Comparison of ENCODE assay signal across 1 cellular context in genomic region chr17:215563-216478, GRCh38.
TF ChIP-seq lines count a peak whose summit lies in the region.

No MANE protein-coding gene starts in this region.

TF ChIP-seq in HEK293, 187 proteins besides CTCF, POLR2A, EP300 and RAD21 (continued from another document):
- TF ChIP-seq PATZ1 (tag by site-specific recombination; IDR thresholded peaks at IDR 0.05) (0 out of 2 replicates have a peak, but pooled peaks have one; percentile 12), GLIS1 (tag by site-specific recombination; IDR thresholded peaks at IDR 0.05) (peak; percentile 11; the same call in 1 of the 2 replicates), KLF17 (tag by site-specific recombination; IDR thresholded peaks at IDR 0.05) (peak; percentile 25; the same call in 1 of the 2 replicates), ZIC2 (tag by site-specific recombination; IDR thresholded peaks at IDR 0.05) (0 out of 2 replicates have a peak, but pooled peaks have one; percentile 15)
